Comparison of ENCODE assay signal across 15 cellular contexts in genomic region chr1:203681739-203682138, GRCh38. TPM values are rescaled to one million over a fixed set of nuclear protein-coding genes. Genes with fewer than 3 reads are reported as not detected.
A peak's percentile ranks its signal among the peaks of the same experiment; 100 is the strongest.
DNase-seq lines count a peak whose midpoint lies in the region; ATAC-seq and TF ChIP-seq lines count a peak whose summit lies in the region.
"Had no signal": no experiment of that assay in that cellular context is flagged by ENCODE, and none has a peak within 500 bp of the region (broad histone marks: within the 10 kb centered on the region; RNA-seq: fewer than 3 reads in every experiment).

No MANE protein-coding gene starts in this region.

- H3K4me3 Mint-ChIP-seq in activated CD4-positive, alpha-beta T cell treated with anti-CD3 and anti-CD28 coated beads for 36 hours: peak overlapping the region; percentile 32
- H3K4me3 Mint-ChIP-seq in T-helper 17 cell (peak overlapping the region; percentile 84), Caco-2 (ENCODE audit: unreplicated experiment) (no peak overlapping the region)
- H3K4me3 Mint-ChIP-seq in effector memory CD8-positive, alpha-beta T cell: peak overlapping the region; percentile 48 to 58
- H3K4me3 Mint-ChIP-seq in stimulated activated naive B cell treated with anti-CD40 and anti-IgM and Interleukin-4, amounts not matched to agents 10 μg/mL and 1 μg/mL and 100 μg/mL, for 72 hours: no peak overlapping the region

- H3K36me3 ChIP-seq in Caco-2 (ENCODE audit: control insufficient read depth, insufficient read depth, low read length): no peaks in the 10 kb centered on the region
- H3K36me3 ChIP-seq: pancreas, thyroid gland had no signal

- intact Hi-C loops in activated CD4-positive, alpha-beta T cell treated with anti-CD3 and anti-CD28 coated beads for 36 hours (cut with DNase I, micrococcal nuclease): loop anchor here in 1 of 2 experiments (1.0 to 2.0 kb wide), 3 partner anchors 28 to 55 kb away; partner anchors contain the start of gene ATP2B4
- intact Hi-C loops in Caco-2 (cut with micrococcal nuclease; ENCODE audit: unreplicated experiment): no loop called here

- H3K9me3 ChIP-seq in T-helper 17 cell (ENCODE audit: control insufficient read depth, low read length, poor library complexity, severe bottlenecking) (no peaks in the 10 kb centered on the region), Caco-2 (no peaks in the 10 kb centered on the region)
- H3K9me3 ChIP-seq: ascending aorta, left ventricle myocardium inferior, pancreas, Peyer's patch, thyroid gland had no signal

- TF ChIP-seq CTCF in Caco-2 (IDR thresholded peaks at IDR 0.05; ENCODE audit: insufficient read depth in 1 of 2, low read depth in 1 of 2, low read length in 1 of 2, severe bottlenecking in 1 of 2, unreplicated experiment in 1 of 2): no peak

- POLR2A ChIA-PET in activated CD4-positive, alpha-beta T cell treated with anti-CD3 and anti-CD28 coated beads for 36 hours (lab: Charles Lee): interaction anchor here (0.7 to 1.8 kb wide), 9 partner anchors 7 to 83 kb away, joined by 3 to 14 read pairs (median 6); partner anchors contain the start of genes ATP2B4 and LAX1
- POLR2A ChIA-PET in Caco-2 (lab: Charles Lee): no interaction called here

- CTCF ChIA-PET in activated CD4-positive, alpha-beta T cell treated with anti-CD3 and anti-CD28 coated beads for 36 hours (lab: Charles Lee): interaction anchor here (0.5 to 2.4 kb wide), 15 partner anchors 8 to 414 kb away, joined by 3 to 19 read pairs (median 4); partner anchors contain the start of genes ATP2B4 and LAX1
- CTCF ChIA-PET in Caco-2 (lab: Charles Lee): no interaction called here

- H3K36me3 Mint-ChIP-seq in activated CD4-positive, alpha-beta T cell treated with anti-CD3 and anti-CD28 coated beads for 36 hours (ENCODE audit: low read depth): peaks cover 23% of the 10 kb centered on the region
- peaks cover 10% of the 10 kb centered on the region for H3K36me3 Mint-ChIP-seq in T-helper 17 cell (ENCODE audit: low read depth)
- peaks cover 65% of the 10 kb centered on the region for H3K36me3 Mint-ChIP-seq in effector memory CD8-positive, alpha-beta T cell (ENCODE audit: insufficient read depth)
- no peaks in the 10 kb centered on the region for H3K36me3 Mint-ChIP-seq in stimulated activated naive B cell treated with anti-CD40 and anti-IgM and Interleukin-4, amounts not matched to agents 10 μg/mL and 1 μg/mL and 100 μg/mL, for 72 hours
- H3K36me3 Mint-ChIP-seq in Caco-2 (ENCODE audit: insufficient read depth, unreplicated experiment): no peaks in the 10 kb centered on the region

- DNase-seq in activated CD4-positive, alpha-beta T cell treated with anti-CD3 and anti-CD28 coated beads for 36 hours: no peak
- no peak for DNase-seq in activated CD4-positive, alpha-beta T cell treated with anti-CD3 and anti-CD28 coated beads, Interleukin-2, amount 50 U/mL, for 48 hours
- no peak for DNase-seq in T-helper 17 cell
- DNase-seq in effector memory CD8-positive, alpha-beta T cell: no peak
- DNase-seq in stimulated activated naive B cell treated with anti-CD40 and anti-IgM and Interleukin-4, amounts not matched to agents 10 μg/mL and 1 μg/mL and 100 μg/mL, for 72 hours: no peak
- DNase-seq in Caco-2: no peak
- DNase-seq in T-helper 9 cell: no peak
- DNase-seq: DND-41, left ventricle myocardium inferior, NCI-H69, pancreas, Peyer's patch, thyroid gland had no signal

- H3K4me1 ChIP-seq in Caco-2: no peaks in the 10 kb centered on the region

- no peak for ATAC-seq in activated CD4-positive, alpha-beta T cell treated with anti-CD3 and anti-CD28 coated beads for 36 hours
- ATAC-seq in T-helper 17 cell (no peak), GM21786 (IDR thresholded peaks at IDR 0.05; ENCODE audit: unreplicated experiment) (no peak)
- ATAC-seq in effector memory CD8-positive, alpha-beta T cell (replicated peaks): no peak
- ATAC-seq in stimulated activated naive B cell treated with anti-CD40 and anti-IgM and Interleukin-4, amounts not matched to agents 10 μg/mL and 1 μg/mL and 100 μg/mL, for 72 hours (replicated peaks): no peak

- no peaks in the 10 kb centered on the region for H3K9me3 Mint-ChIP-seq in activated CD4-positive, alpha-beta T cell treated with anti-CD3 and anti-CD28 coated beads for 36 hours (ENCODE audit: low read depth)
- no peaks in the 10 kb centered on the region for H3K9me3 Mint-ChIP-seq in effector memory CD8-positive, alpha-beta T cell
- H3K9me3 Mint-ChIP-seq in stimulated activated naive B cell treated with anti-CD40 and anti-IgM and Interleukin-4, amounts not matched to agents 10 μg/mL and 1 μg/mL and 100 μg/mL, for 72 hours: no peaks in the 10 kb centered on the region
- H3K9me3 Mint-ChIP-seq in Caco-2 (ENCODE audit: unreplicated experiment): no peaks in the 10 kb centered on the region

- no peak overlapping the region for H3K4me3 ChIP-seq in Caco-2 (ENCODE audit: low read depth, low read length)
- H3K4me3 ChIP-seq: ascending aorta, left ventricle myocardium inferior, pancreas, Peyer's patch, thyroid gland had no signal

- no peaks in the 10 kb centered on the region for H3K27me3 ChIP-seq in Caco-2 (replicated peaks; ENCODE audit: control insufficient read depth, insufficient read depth, low read length)
- H3K27me3 ChIP-seq: ascending aorta, pancreas, Peyer's patch, thyroid gland had no signal

- H3K27me3 Mint-ChIP-seq in activated CD4-positive, alpha-beta T cell treated with anti-CD3 and anti-CD28 coated beads for 36 hours: no peaks in the 10 kb centered on the region
- H3K27me3 Mint-ChIP-seq in T-helper 17 cell (no peaks in the 10 kb centered on the region), Caco-2 (ENCODE audit: insufficient read depth, unreplicated experiment) (no peaks in the 10 kb centered on the region)
- H3K27me3 Mint-ChIP-seq in effector memory CD8-positive, alpha-beta T cell: no peaks in the 10 kb centered on the region
- H3K27me3 Mint-ChIP-seq in stimulated activated naive B cell treated with anti-CD40 and anti-IgM and Interleukin-4, amounts not matched to agents 10 μg/mL and 1 μg/mL and 100 μg/mL, for 72 hours: no peaks in the 10 kb centered on the region

- BruUV-seq in Caco-2 (replicated peaks; lab: Mats Ljungman, UMichigan): no TSS peak

- peaks cover 43% of the 10 kb centered on the region for H3K4me1 Mint-ChIP-seq in activated CD4-positive, alpha-beta T cell treated with anti-CD3 and anti-CD28 coated beads for 36 hours
- H3K4me1 Mint-ChIP-seq in T-helper 17 cell (peaks cover 40% of the 10 kb centered on the region), Caco-2 (ENCODE audit: low read depth, unreplicated experiment) (no peaks in the 10 kb centered on the region)
- H3K4me1 Mint-ChIP-seq in effector memory CD8-positive, alpha-beta T cell (ENCODE audit: low read depth in 2 of 2): peaks cover 36 to 54% of the 10 kb centered on the region in 2 donors
- H3K4me1 Mint-ChIP-seq in stimulated activated naive B cell treated with anti-CD40 and anti-IgM and Interleukin-4, amounts not matched to agents 10 μg/mL and 1 μg/mL and 100 μg/mL, for 72 hours: peaks cover 9 to 14% of the 10 kb centered on the region in 2 donors

- peak overlapping the region; percentile 80 for H3K27ac Mint-ChIP-seq in activated CD4-positive, alpha-beta T cell treated with anti-CD3 and anti-CD28 coated beads for 36 hours
- H3K27ac Mint-ChIP-seq in T-helper 17 cell: peak overlapping the region; percentile 99
- H3K27ac Mint-ChIP-seq in effector memory CD8-positive, alpha-beta T cell: peak overlapping the region; percentile 94
- H3K27ac Mint-ChIP-seq in stimulated activated naive B cell treated with anti-CD40 and anti-IgM and Interleukin-4, amounts not matched to agents 10 μg/mL and 1 μg/mL and 100 μg/mL, for 72 hours: peak overlapping the region; percentile 51
- H3K27ac Mint-ChIP-seq in Caco-2 (ENCODE audit: unreplicated experiment): no peak overlapping the region

RNA-seq across cellular contexts. Expression of gene ATP2B4, which starts 55.1 kb away (rescaled TPM):
- total RNA-seq in activated CD4-positive, alpha-beta T cell treated with anti-CD3 and anti-CD28 coated beads for 36 hours: 10 to 100 TPM; 36.2 to 38.8 TPM
- 10 to 100 TPM; 92.5 to 99.2 TPM for total RNA-seq in T-helper 17 cell
- total RNA-seq in Caco-2 (2022): 13.4 and 14.3 TPM in 2 replicates

Comparison
In these comparisons a context has a peak if more than half of its experiments do, and no peak if none do; other contexts are left out.
1. H3K4me3 Mint-ChIP-seq: peak in activated CD4-positive, alpha-beta T cell treated with anti-CD3 and anti-CD28 coated beads for 36 hours (single experiment), T-helper 17 cell (single experiment) and effector memory CD8-positive, alpha-beta T cell (2 of 2); none in stimulated activated naive B cell treated with anti-CD40 and anti-IgM and Interleukin-4, amounts not matched to agents 10 μg/mL and 1 μg/mL and 100 μg/mL, for 72 hours (0 of 2) and Caco-2 (single experiment).